ENCODE assay signal across 21 cellular contexts in genomic region chr7:65962033-65962432, GRCh38.
"Had no signal": no experiment of that assay in that cellular context is flagged by ENCODE, and none has a peak within 500 bp of the region (broad histone marks: within the 10 kb centered on the region; RNA-seq: fewer than 3 reads in every experiment).

No MANE protein-coding gene starts in this region.

- H3K9me3 ChIP-seq: esophagus muscularis mucosa, gastrocnemius medialis, heart right ventricle, left ventricle myocardium inferior, psoas muscle, sigmoid colon, suprapubic skin, thyroid gland had no signal

- H3K4me1 ChIP-seq: esophagus muscularis mucosa, gastrocnemius medialis, heart right ventricle, left ventricle myocardium inferior, psoas muscle, sigmoid colon, suprapubic skin, thyroid gland had no signal

- DNase-seq: cortex of kidney; dorsolateral prefrontal cortex; effector CD8-positive, alpha-beta T cell; gastrocnemius medialis; heart right ventricle; hypothalamus; islet precursor cell; left ventricle myocardium inferior; mesenchymal stem cell; naive thymus-derived CD4-positive, alpha-beta T cell; nephron progenitor cell; psoas muscle; retina; sigmoid colon; stimulated activated CD4-positive, alpha-beta T cell treated with anti-CD3 and anti-CD28 coated beads, Interleukin-12 subunit alpha, Interleukin-12 subunit beta, amount 100 ng/mL, for 4 hours; stimulated activated naive CD4-positive, alpha-beta T cell; thyroid gland had no signal

- H3K27ac ChIP-seq: esophagus muscularis mucosa, gastrocnemius medialis, heart right ventricle, left ventricle myocardium inferior, psoas muscle, sigmoid colon, skin epidermis, suprapubic skin, thyroid gland had no signal

- H3K27me3 ChIP-seq: dorsolateral prefrontal cortex, esophagus muscularis mucosa, gastrocnemius medialis, heart right ventricle, sigmoid colon, suprapubic skin, thyroid gland had no signal

- ATAC-seq: gastrocnemius medialis; heart right ventricle; naive thymus-derived CD4-positive, alpha-beta T cell; psoas muscle had no signal

- H3K4me3 ChIP-seq: dorsolateral prefrontal cortex, esophagus muscularis mucosa, gastrocnemius medialis, heart right ventricle, left ventricle myocardium inferior, lung, psoas muscle, sigmoid colon, skin epidermis, suprapubic skin, thyroid gland had no signal
